Comparison of ENCODE assay signal across 13 cellular contexts in genomic region chr1:205183676-205184335, GRCh38. TPM values are rescaled to one million over a fixed set of nuclear protein-coding genes. Genes with fewer than 3 reads are reported as not detected.
DNase-seq lines count a peak whose midpoint lies in the region; ATAC-seq and TF ChIP-seq lines count a peak whose summit lies in the region.
"Had no signal": no experiment of that assay in that cellular context is flagged by ENCODE, and none has a peak within 500 bp of the region (broad histone marks: within the 10 kb centered on the region; RNA-seq: fewer than 3 reads in every experiment).

No MANE protein-coding gene starts in this region.

- in situ Hi-C loops in G401 (cut with HindIII; ENCODE audit: low sequenced_read_pairs), result no loop called here

- no peak overlapping the region for H3K9ac ChIP-seq in rectal smooth muscle tissue (ENCODE audit: low read length)

- peaks cover 48% of the 10 kb centered on the region for H3K36me3 Mint-ChIP-seq in T-cell

- peak overlapping the region in 1 of 3 donors; percentile 40 for H3K4me3 Mint-ChIP-seq in T-cell

- no peaks in the 10 kb centered on the region for H3K27me3 Mint-ChIP-seq in T-cell

- H3K4me1 ChIP-seq in esophagus muscularis mucosa (peaks cover 21 to 47% (median 40%) of the 10 kb centered on the region in 4 donors), rectal smooth muscle tissue (ENCODE audit: control insufficient read depth, insufficient read depth, low read length) (peaks cover 10% of the 10 kb centered on the region)

- peak in 1 of 4 experiments; percentile 22 for ATAC-seq in T-cell (replicated peaks in 1 of 4)
- no peak for ATAC-seq in GM18873 (IDR thresholded peaks at IDR 0.05; ENCODE audit: low FRiP score, unreplicated experiment)

- DNase-seq in G401 (ENCODE audit: low spot score) (peak; percentile 21), T-cell (no peak), esophagus muscularis mucosa (ENCODE audit: extremely low spot score) (no peak), NCI-H2227 (lab: John Stamatoyannopoulos, UW; ENCODE audit: unreplicated experiment) (no peak), putamen (ENCODE audit: low spot score) (no peak), glomerular visceral epithelial cell (ENCODE audit: extremely low spot score) (no peak)
- DNase-seq: NCI-H1092; Peyer's patch; stimulated activated CD4-positive, alpha-beta T cell treated with anti-CD3 and anti-CD28 coated beads, Interleukin-2, amount 100 ng/mL, for 48 hours had no signal

- TF ChIP-seq CTCF in esophagus muscularis mucosa (IDR thresholded peaks at IDR 0.05), result no peak

- intact Hi-C loops in esophagus muscularis mucosa (cut with DNase I), result no loop called here

- H3K27ac Mint-ChIP-seq in T-cell, result peak overlapping the region; percentile 5 to 24

- 53% methylated on average over 4 of the region's 4 CpGs for WGBS in esophagus muscularis mucosa

- H3K27me3 ChIP-seq in esophagus muscularis mucosa (no peaks in the 10 kb centered on the region), rectal smooth muscle tissue (ENCODE audit: control insufficient read depth, insufficient read depth, low read length) (no peaks in the 10 kb centered on the region)
- H3K27me3 ChIP-seq: Peyer's patch had no signal

- no peaks in the 10 kb centered on the region for H3K9me3 Mint-ChIP-seq in T-cell

- H3K36me3 ChIP-seq in esophagus muscularis mucosa (peaks cover 0 to 21% (median 12%) of the 10 kb centered on the region in 4 donors), rectal smooth muscle tissue (ENCODE audit: control insufficient read depth, insufficient read depth, low read length) (no peaks in the 10 kb centered on the region)
- H3K36me3 ChIP-seq: Peyer's patch had no signal

- CTCF ChIA-PET in T-cell (lab: Charles Lee), result no interaction called here

- TF ChIP-seq EP300 in esophagus muscularis mucosa (IDR thresholded peaks at IDR 0.05), result no peak

- H3K4me3 ChIP-seq in esophagus muscularis mucosa (no peak overlapping the region), rectal smooth muscle tissue (ENCODE audit: low read length) (no peak overlapping the region)
- H3K4me3 ChIP-seq: lung, Peyer's patch had no signal

- peaks cover 48 to 50% (median 49%) of the 10 kb centered on the region in 3 donors for H3K4me1 Mint-ChIP-seq in T-cell

- TF ChIP-seq POLR2A in esophagus muscularis mucosa (IDR thresholded peaks at IDR 0.05; ENCODE audit: low read depth), result no peak

- H3K27ac ChIP-seq in esophagus muscularis mucosa (replicated peaks in 1 of 4) (peak overlapping the region; percentile 21 to 47 (median 38)), rectal smooth muscle tissue (ENCODE audit: low read depth, low read length) (peak overlapping the region; percentile 12)
- H3K27ac ChIP-seq: epithelial cell of prostate had no signal

- POLR2A ChIA-PET in T-cell (lab: Charles Lee), result no interaction called here

- no peaks in the 10 kb centered on the region for H3K9me3 ChIP-seq in esophagus muscularis mucosa
- H3K9me3 ChIP-seq: Peyer's patch had no signal

RNA-seq across cellular contexts. Expression of gene DSTYK, which starts 27.7 kb away (rescaled TPM):
- total RNA-seq in G401 (2014; rRNA removed; shearing (Covaris generic)), result 5.5 and 8.6 TPM in 2 replicates
- total RNA-seq in T-cell, result 10 to 100 TPM; 13.8 to 15.7 (median 14.7) TPM
- 10 to 100 TPM; 12.0 to 16.1 (median 13.9) TPM for total RNA-seq in esophagus muscularis mucosa

RNA-seq across cellular contexts. Expression of gene TMCC2, which starts 43.9 kb away (rescaled TPM):
- total RNA-seq in G401 (2014; rRNA removed; shearing (Covaris generic)), result 5.4 and 6.2 TPM in 2 replicates
- total RNA-seq in T-cell, result 1 to 10 TPM; 1.0 to 3.3 (median 1.8) TPM
- 1 to 10 TPM; 4.1 to 8.2 (median 5.9) TPM for total RNA-seq in esophagus muscularis mucosa
